Comparison of ENCODE assay signal across 12 cellular contexts in the genomic region with DNA sequence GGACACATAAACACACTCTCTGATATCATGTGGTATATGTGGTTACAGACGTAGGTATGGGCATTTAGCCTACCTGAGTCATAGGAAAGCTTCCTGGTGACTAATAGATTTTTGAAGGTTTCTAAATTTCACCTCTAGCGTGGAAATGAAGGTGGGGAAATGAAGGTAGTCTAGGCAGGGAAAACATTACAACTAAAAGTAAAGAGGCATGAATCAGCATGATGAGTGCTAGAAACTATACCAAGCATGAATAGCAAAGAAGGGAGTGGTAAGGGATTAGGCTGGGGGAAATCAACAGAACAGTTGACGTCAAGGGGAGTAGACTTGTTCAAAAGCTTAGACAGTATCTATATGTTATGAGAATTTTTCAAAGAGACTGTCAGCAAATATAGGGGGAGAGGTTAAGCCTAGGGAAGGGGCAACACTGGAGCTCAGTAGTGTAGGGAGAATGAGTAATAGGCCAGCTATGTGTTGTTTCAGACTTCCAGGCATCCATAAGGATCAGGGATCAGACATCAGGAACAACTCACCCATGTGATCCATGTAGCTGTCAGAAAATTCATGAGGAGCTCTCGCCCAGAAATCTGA.
DNase-seq lines count a peak whose midpoint lies in the region; ATAC-seq and TF ChIP-seq lines count a peak whose summit lies in the region.
"Had no signal": no experiment of that assay in that cellular context is flagged by ENCODE, and none has a peak within 500 bp of the region (broad histone marks: within the 10 kb centered on the region; RNA-seq: fewer than 3 reads in every experiment).

No MANE protein-coding gene starts in this region.

- H3K4me2 ChIP-seq in fibroblast of lung (ENCODE audit: extremely low read depth, insufficient read depth, low read length) (no peak overlapping the region), smooth muscle cell (peak overlapping the region; percentile 80)

- peak; percentile 74 to 80 for ATAC-seq in activated T-cell treated with anti-CD3 and anti-CD28 coated beads, Interleukin-2, amount 50 U/mL, for 72 hours (replicated peaks in 1 of 2)
- ATAC-seq in GM21786 (IDR thresholded peaks at IDR 0.05; ENCODE audit: unreplicated experiment) (no peak), heart right ventricle (no peak)
- ATAC-seq: natural killer cell had no signal

- no peak for DNase-seq in activated T-cell treated with anti-CD3 and anti-CD28 coated beads, Interleukin-2, amount 50 U/mL, for 72 hours
- DNase-seq in activated T-cell treated with anti-CD3 and anti-CD28 coated beads, Interleukin-2, amount 50 U/mL, for 1 hour = no peak
- DNase-seq in RWPE1 (ENCODE audit: low spot score) (peak; percentile 62), fibroblast of lung (ENCODE audit: low read depth in 2 of 2) (peak; percentile 89 to 92), smooth muscle cell (lab: John Stamatoyannopoulos, UW; ENCODE audit: unreplicated experiment) (no peak), heart right ventricle (no peak)
- DNase-seq in effector memory CD4-positive, alpha-beta T cell = no peak
- DNase-seq: aorta, natural killer cell, NCI-H1092 had no signal

- peaks cover 3% of the 10 kb centered on the region for H3F3A ChIP-seq in smooth muscle cell (ENCODE audit: low read depth)

- no peaks in the 10 kb centered on the region for H3K79me2 ChIP-seq in fibroblast of lung (ENCODE audit: control insufficient read depth, insufficient read depth, low read length)
- no peaks in the 10 kb centered on the region for H3K79me2 ChIP-seq in smooth muscle cell (ENCODE audit: low read depth)

- no peak for TF ChIP-seq CTCF in RWPE1 (conservative IDR thresholded peaks at IDR 0.05; ENCODE audit: low read depth)
- TF ChIP-seq CTCF in fibroblast of lung (conservative IDR thresholded peaks at IDR 0.05 in 1 of 2, IDR thresholded peaks at IDR 0.05 in 1 of 2; ENCODE audit: low read depth in 1 of 2, low read length in 2 of 2) = no peak
- no peak for TF ChIP-seq CTCF in smooth muscle cell (IDR thresholded peaks at IDR 0.05; ENCODE audit: borderline replicate concordance, insufficient read depth, poor library complexity, severe bottlenecking)
- TF ChIP-seq CTCF in heart right ventricle (IDR thresholded peaks at IDR 0.05) = no peak

- POLR2A ChIA-PET in RWPE1 (lab: Yijun Ruan, JAX; ENCODE audit: low non-redundant PET) = interaction anchor here (0.5 kb wide), 1 partner anchor 35 kb away, joined by 3 read pairs; no protein-coding TSS in a partner anchor

- no peak overlapping the region for H3K27ac ChIP-seq in RWPE1
- H3K27ac ChIP-seq in fibroblast of lung (ENCODE audit: insufficient read depth, low read length) = peak overlapping the region; percentile 91
- H3K27ac ChIP-seq in smooth muscle cell (ENCODE audit: low read depth) = peak overlapping the region; percentile 100
- no peak overlapping the region for H3K27ac ChIP-seq in effector memory CD4-positive, alpha-beta T cell (ENCODE audit: insufficient read depth, low read length, poor library complexity, severe bottlenecking)
- no peak overlapping the region for H3K27ac ChIP-seq in heart right ventricle

- H3K27me3 ChIP-seq in fibroblast of lung (ENCODE audit: control insufficient read depth, insufficient read depth, low read length) (no peaks in the 10 kb centered on the region), smooth muscle cell (ENCODE audit: low read depth) (no peaks in the 10 kb centered on the region), heart right ventricle (peaks cover 0 to 14% (median 0%) of the 10 kb centered on the region in 7 donors)
- no peaks in the 10 kb centered on the region for H3K27me3 ChIP-seq in effector memory CD4-positive, alpha-beta T cell (replicated peaks; ENCODE audit: control insufficient read depth, insufficient read depth, low read length, poor library complexity, severe bottlenecking)

- H3K9ac ChIP-seq in fibroblast of lung (ENCODE audit: insufficient read depth, low read length) (no peak overlapping the region), smooth muscle cell (ENCODE audit: low read depth) (peak overlapping the region; percentile 95)

- peaks cover 23% of the 10 kb centered on the region for H3K27me3 Mint-ChIP-seq in activated T-cell treated with anti-CD3 and anti-CD28 coated beads, Interleukin-2, amount 50 U/mL, for 72 hours (ENCODE audit: low read depth)

- 32% methylated on average over 4 of the region's 4 CpGs for WGBS in smooth muscle cell (ENCODE audit: low lambda C conversion rate)
- 78 to 84% methylated on average over 4 of the region's 4 CpGs for WGBS in heart right ventricle, 2 donors

- peaks cover 8% of the 10 kb centered on the region for H3K4me1 Mint-ChIP-seq in activated T-cell treated with anti-CD3 and anti-CD28 coated beads, Interleukin-2, amount 50 U/mL, for 72 hours (ENCODE audit: low read depth)
- H3K4me1 Mint-ChIP-seq: B cell, natural killer cell had no signal

- CTCF ChIA-PET in RWPE1 (lab: Yijun Ruan, JAX) = interaction anchor here (0.6 kb wide), 1 partner anchor 10 kb away, joined by 3 read pairs; no protein-coding TSS in a partner anchor

- H3K36me3 ChIP-seq in fibroblast of lung (ENCODE audit: control insufficient read depth, insufficient read depth, low read length) = no peaks in the 10 kb centered on the region
- no peaks in the 10 kb centered on the region for H3K36me3 ChIP-seq in smooth muscle cell (ENCODE audit: low read depth)
- H3K36me3 ChIP-seq in effector memory CD4-positive, alpha-beta T cell (ENCODE audit: control insufficient read depth, insufficient read depth, low read length) = no peaks in the 10 kb centered on the region
- no peaks in the 10 kb centered on the region for H3K36me3 ChIP-seq in heart right ventricle

- H2AFZ ChIP-seq in fibroblast of lung (ENCODE audit: low read length) (no peak overlapping the region), smooth muscle cell (ENCODE audit: low read depth) (no peak overlapping the region)

- H3K4me1 ChIP-seq in fibroblast of lung (ENCODE audit: control insufficient read depth, extremely low read depth, insufficient read depth, low read length) (peaks cover 2% of the 10 kb centered on the region), smooth muscle cell (ENCODE audit: low read depth) (no peaks in the 10 kb centered on the region), heart right ventricle (no peaks in the 10 kb centered on the region)
- H3K4me1 ChIP-seq in effector memory CD4-positive, alpha-beta T cell (ENCODE audit: control insufficient read depth, insufficient read depth, low read length, poor library complexity, severe bottlenecking) = no peaks in the 10 kb centered on the region

- no peaks in the 10 kb centered on the region for H4K20me1 ChIP-seq in fibroblast of lung (ENCODE audit: control insufficient read depth, extremely low read depth, insufficient read depth, low read length)
- H4K20me1 ChIP-seq in smooth muscle cell (ENCODE audit: low read depth) = no peaks in the 10 kb centered on the region

- peak overlapping the region in 1 of 2 donors; percentile 42 for H3K4me3 Mint-ChIP-seq in activated T-cell treated with anti-CD3 and anti-CD28 coated beads, Interleukin-2, amount 50 U/mL, for 72 hours
- H3K4me3 Mint-ChIP-seq: B cell, natural killer cell had no signal

- H3K36me3 Mint-ChIP-seq in activated T-cell treated with anti-CD3 and anti-CD28 coated beads, Interleukin-2, amount 50 U/mL, for 72 hours (ENCODE audit: insufficient read depth in 2 of 2) = peaks cover 0 to 4% of the 10 kb centered on the region in 2 donors
- H3K36me3 Mint-ChIP-seq: natural killer cell had no signal

- intact Hi-C loops in heart right ventricle (cut with DNase I) = no loop called here

- H3K9me3 Mint-ChIP-seq in activated T-cell treated with anti-CD3 and anti-CD28 coated beads, Interleukin-2, amount 50 U/mL, for 72 hours = no peaks in the 10 kb centered on the region

- H3K27ac Mint-ChIP-seq in activated T-cell treated with anti-CD3 and anti-CD28 coated beads, Interleukin-2, amount 50 U/mL, for 72 hours = no peak overlapping the region
- H3K27ac Mint-ChIP-seq: B cell, natural killer cell had no signal

- H3K4me3 ChIP-seq in fibroblast of lung (replicated peaks in 1 of 4; ENCODE audit: control extremely low read depth in 1 of 4, insufficient read depth in 1 of 4, low read depth in 3 of 4, low read length in 4 of 4) = no peak overlapping the region
- no peak overlapping the region for H3K4me3 ChIP-seq in smooth muscle cell
- no peak overlapping the region for H3K4me3 ChIP-seq in effector memory CD4-positive, alpha-beta T cell (ENCODE audit: insufficient read depth, low read depth, low read length, poor library complexity, severe bottlenecking)
- no peak overlapping the region for H3K4me3 ChIP-seq in heart right ventricle

- no peaks in the 10 kb centered on the region for H3K9me3 ChIP-seq in fibroblast of lung (ENCODE audit: control insufficient read depth, insufficient read depth, low read depth, low read length)
- no peaks in the 10 kb centered on the region for H3K9me3 ChIP-seq in smooth muscle cell (replicated peaks; ENCODE audit: low read depth)
- H3K9me3 ChIP-seq in effector memory CD4-positive, alpha-beta T cell (ENCODE audit: control insufficient read depth, low read length) = no peaks in the 10 kb centered on the region
- H3K9me3 ChIP-seq in heart right ventricle = peaks cover 0 to 3% (median 0%) of the 10 kb centered on the region in 11 donors

Comparison
In these comparisons a context has a peak if more than half of its experiments do, and no peak if none do; other contexts are left out.
1. ATAC-seq: peak in activated T-cell treated with anti-CD3 and anti-CD28 coated beads, Interleukin-2, amount 50 U/mL, for 72 hours (2 of 2); none in GM21786 (single experiment) and heart right ventricle (0 of 8).
2. DNase-seq: peak in RWPE1 (single experiment) and fibroblast of lung (2 of 2); none in activated T-cell treated with anti-CD3 and anti-CD28 coated beads, Interleukin-2, amount 50 U/mL, for 72 hours (0 of 2), activated T-cell treated with anti-CD3 and anti-CD28 coated beads, Interleukin-2, amount 50 U/mL, for 1 hour (single experiment), smooth muscle cell (single experiment), effector memory CD4-positive, alpha-beta T cell (0 of 3) and heart right ventricle (0 of 2).
3. H3K27ac ChIP-seq: peak in fibroblast of lung (single experiment) and smooth muscle cell (single experiment); none in RWPE1 (single experiment), effector memory CD4-positive, alpha-beta T cell (single experiment) and heart right ventricle (0 of 10).